In genomic region chr2:72723769-72724370, GRCh38 we compare ENCODE assay signal across 1 cellular context.
TF ChIP-seq lines count a peak whose summit lies in the region.

No MANE protein-coding gene starts in this region.

TF ChIP-seq in HepG2, 621 proteins besides CTCF, POLR2A, EP300 and RAD21 (continued from another document and continues in another):
- TF ChIP-seq, protein P1, sequence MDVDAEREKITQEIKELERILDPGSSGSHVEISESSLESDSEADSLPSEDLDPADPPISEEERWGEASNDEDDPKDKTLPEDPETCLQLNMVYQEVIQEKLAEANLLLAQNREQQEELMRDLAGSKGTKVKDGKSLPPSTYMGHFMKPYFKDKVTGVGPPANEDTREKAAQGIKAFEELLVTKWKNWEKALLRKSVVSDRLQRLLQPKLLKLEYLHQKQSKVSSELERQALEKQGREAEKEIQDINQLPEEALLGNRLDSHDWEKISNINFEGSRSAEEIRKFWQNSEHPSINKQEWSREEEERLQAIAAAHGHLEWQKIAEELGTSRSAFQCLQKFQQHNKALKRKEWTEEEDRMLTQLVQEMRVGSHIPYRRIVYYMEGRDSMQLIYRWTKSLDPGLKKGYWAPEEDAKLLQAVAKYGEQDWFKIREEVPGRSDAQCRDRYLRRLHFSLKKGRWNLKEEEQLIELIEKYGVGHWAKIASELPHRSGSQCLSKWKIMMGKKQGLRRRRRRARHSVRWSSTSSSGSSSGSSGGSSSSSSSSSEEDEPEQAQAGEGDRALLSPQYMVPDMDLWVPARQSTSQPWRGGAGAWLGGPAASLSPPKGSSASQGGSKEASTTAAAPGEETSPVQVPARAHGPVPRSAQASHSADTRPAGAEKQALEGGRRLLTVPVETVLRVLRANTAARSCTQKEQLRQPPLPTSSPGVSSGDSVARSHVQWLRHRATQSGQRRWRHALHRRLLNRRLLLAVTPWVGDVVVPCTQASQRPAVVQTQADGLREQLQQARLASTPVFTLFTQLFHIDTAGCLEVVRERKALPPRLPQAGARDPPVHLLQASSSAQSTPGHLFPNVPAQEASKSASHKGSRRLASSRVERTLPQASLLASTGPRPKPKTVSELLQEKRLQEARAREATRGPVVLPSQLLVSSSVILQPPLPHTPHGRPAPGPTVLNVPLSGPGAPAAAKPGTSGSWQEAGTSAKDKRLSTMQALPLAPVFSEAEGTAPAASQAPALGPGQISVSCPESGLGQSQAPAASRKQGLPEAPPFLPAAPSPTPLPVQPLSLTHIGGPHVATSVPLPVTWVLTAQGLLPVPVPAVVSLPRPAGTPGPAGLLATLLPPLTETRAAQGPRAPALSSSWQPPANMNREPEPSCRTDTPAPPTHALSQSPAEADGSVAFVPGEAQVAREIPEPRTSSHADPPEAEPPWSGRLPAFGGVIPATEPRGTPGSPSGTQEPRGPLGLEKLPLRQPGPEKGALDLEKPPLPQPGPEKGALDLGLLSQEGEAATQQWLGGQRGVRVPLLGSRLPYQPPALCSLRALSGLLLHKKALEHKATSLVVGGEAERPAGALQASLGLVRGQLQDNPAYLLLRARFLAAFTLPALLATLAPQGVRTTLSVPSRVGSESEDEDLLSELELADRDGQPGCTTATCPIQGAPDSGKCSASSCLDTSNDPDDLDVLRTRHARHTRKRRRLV (CRISPR knock-in tag; IDR thresholded peaks at IDR 0.05), result no peak
- TF ChIP-seq, protein P2, sequence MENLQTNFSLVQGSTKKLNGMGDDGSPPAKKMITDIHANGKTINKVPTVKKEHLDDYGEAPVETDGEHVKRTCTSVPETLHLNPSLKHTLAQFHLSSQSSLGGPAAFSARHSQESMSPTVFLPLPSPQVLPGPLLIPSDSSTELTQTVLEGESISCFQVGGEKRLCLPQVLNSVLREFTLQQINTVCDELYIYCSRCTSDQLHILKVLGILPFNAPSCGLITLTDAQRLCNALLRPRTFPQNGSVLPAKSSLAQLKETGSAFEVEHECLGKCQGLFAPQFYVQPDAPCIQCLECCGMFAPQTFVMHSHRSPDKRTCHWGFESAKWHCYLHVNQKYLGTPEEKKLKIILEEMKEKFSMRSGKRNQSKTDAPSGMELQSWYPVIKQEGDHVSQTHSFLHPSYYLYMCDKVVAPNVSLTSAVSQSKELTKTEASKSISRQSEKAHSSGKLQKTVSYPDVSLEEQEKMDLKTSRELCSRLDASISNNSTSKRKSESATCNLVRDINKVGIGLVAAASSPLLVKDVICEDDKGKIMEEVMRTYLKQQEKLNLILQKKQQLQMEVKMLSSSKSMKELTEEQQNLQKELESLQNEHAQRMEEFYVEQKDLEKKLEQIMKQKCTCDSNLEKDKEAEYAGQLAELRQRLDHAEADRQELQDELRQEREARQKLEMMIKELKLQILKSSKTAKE (CRISPR knock-in tag; IDR thresholded peaks at IDR 0.05; ENCODE audit: borderline replicate concordance), result peak; percentile 22; the same call in 1 of the 2 replicates
- TF ChIP-seq RBFOX2 (IDR thresholded peaks at IDR 0.05; ENCODE audit: low read depth, low read length) (no peak), ZNF205 (CRISPR knock-in tag; IDR thresholded peaks at IDR 0.05) (peak; percentile 37; the same call in 1 of the 2 replicates), HDAC1 (CRISPR knock-in tag; IDR thresholded peaks at IDR 0.05) (0 out of 2 replicates have a peak, but pooled peaks have one; percentile 24), PPARG (CRISPR knock-in tag; conservative IDR thresholded peaks at IDR 0.05) (peak; percentile 95), DRAP1 (CRISPR knock-in tag; IDR thresholded peaks at IDR 0.05) (peak; percentile 48; the same call in 1 of the 2 replicates), JDP2 (CRISPR knock-in tag; IDR thresholded peaks at IDR 0.05; ENCODE audit: borderline replicate concordance) (no peak), RCOR2 (CRISPR knock-in tag; IDR thresholded peaks at IDR 0.05) (peak; percentile 70), KLF16 (CRISPR knock-in tag; IDR thresholded peaks at IDR 0.05) (0 out of 4 replicates have a peak, but pooled peaks of 1 of the 2 experiments have one; percentile 39), MEIS1 (CRISPR knock-in tag; IDR thresholded peaks at IDR 0.05; ENCODE audit: borderline replicate concordance) (no peak), TFE3 (CRISPR knock-in tag; IDR thresholded peaks at IDR 0.05) (0 out of 2 replicates have a peak, but pooled peaks have one; percentile 47), AGO1 (IDR thresholded peaks at IDR 0.05; ENCODE audit: low read depth, low read length, poor library complexity, severe bottlenecking) (no peak), NRL (CRISPR knock-in tag; IDR thresholded peaks at IDR 0.05; ENCODE audit: borderline replicate concordance) (no peak), ZNF275 (CRISPR knock-in tag; IDR thresholded peaks at IDR 0.05; ENCODE audit: borderline replicate concordance) (no peak), ZNF777 (CRISPR knock-in tag; IDR thresholded peaks at IDR 0.05) (0 out of 2 replicates have a peak, but pooled peaks have one; percentile 27), GABPB1 (CRISPR knock-in tag; IDR thresholded peaks at IDR 0.05) (no peak), THAP7 (CRISPR knock-in tag; IDR thresholded peaks at IDR 0.05) (no peak), SNAPC2 (CRISPR knock-in tag; IDR thresholded peaks at IDR 0.05) (peak; percentile 69; the same call in 1 of the 2 replicates), CCAR2 (optimal IDR thresholded peaks at IDR 0.05; ENCODE audit: low read depth, low read length) (no peak), ZNF263 (CRISPR knock-in tag; IDR thresholded peaks at IDR 0.05) (no peak), HNRNPL (IDR thresholded peaks at IDR 0.05; ENCODE audit: low read depth, low read length) (no peak)
- TF ChIP-seq, protein P3, sequence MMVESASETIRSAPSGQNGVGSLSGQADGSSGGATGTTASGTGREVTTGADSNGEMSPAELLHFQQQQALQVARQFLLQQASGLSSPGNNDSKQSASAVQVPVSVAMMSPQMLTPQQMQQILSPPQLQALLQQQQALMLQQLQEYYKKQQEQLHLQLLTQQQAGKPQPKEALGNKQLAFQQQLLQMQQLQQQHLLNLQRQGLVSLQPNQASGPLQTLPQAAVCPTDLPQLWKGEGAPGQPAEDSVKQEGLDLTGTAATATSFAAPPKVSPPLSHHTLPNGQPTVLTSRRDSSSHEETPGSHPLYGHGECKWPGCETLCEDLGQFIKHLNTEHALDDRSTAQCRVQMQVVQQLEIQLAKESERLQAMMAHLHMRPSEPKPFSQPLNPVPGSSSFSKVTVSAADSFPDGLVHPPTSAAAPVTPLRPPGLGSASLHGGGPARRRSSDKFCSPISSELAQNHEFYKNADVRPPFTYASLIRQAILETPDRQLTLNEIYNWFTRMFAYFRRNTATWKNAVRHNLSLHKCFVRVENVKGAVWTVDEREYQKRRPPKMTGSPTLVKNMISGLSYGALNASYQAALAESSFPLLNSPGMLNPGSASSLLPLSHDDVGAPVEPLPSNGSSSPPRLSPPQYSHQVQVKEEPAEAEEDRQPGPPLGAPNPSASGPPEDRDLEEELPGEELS (CRISPR knock-in tag; IDR thresholded peaks at IDR 0.05), result peak; percentile 83
- TF ChIP-seq, protein P4, sequence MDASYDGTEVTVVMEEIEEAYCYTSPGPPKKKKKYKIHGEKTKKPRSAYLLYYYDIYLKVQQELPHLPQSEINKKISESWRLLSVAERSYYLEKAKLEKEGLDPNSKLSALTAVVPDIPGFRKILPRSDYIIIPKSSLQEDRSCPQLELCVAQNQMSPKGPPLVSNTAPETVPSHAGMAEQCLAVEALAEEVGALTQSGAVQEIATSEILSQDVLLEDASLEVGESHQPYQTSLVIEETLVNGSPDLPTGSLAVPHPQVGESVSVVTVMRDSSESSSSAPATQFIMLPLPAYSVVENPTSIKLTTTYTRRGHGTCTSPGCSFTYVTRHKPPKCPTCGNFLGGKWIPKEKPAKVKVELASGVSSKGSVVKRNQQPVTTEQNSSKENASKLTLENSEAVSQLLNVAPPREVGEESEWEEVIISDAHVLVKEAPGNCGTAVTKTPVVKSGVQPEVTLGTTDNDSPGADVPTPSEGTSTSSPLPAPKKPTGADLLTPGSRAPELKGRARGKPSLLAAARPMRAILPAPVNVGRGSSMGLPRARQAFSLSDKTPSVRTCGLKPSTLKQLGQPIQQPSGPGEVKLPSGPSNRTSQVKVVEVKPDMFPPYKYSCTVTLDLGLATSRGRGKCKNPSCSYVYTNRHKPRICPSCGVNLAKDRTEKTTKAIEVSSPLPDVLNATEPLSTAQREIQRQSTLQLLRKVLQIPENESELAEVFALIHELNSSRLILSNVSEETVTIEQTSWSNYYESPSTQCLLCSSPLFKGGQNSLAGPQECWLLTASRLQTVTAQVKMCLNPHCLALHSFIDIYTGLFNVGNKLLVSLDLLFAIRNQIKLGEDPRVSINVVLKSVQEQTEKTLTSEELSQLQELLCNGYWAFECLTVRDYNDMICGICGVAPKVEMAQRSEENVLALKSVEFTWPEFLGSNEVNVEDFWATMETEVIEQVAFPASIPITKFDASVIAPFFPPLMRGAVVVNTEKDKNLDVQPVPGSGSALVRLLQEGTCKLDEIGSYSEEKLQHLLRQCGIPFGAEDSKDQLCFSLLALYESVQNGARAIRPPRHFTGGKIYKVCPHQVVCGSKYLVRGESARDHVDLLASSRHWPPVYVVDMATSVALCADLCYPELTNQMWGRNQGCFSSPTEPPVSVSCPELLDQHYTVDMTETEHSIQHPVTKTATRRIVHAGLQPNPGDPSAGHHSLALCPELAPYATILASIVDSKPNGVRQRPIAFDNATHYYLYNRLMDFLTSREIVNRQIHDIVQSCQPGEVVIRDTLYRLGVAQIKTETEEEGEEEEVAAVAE (CRISPR knock-in tag; IDR thresholded peaks at IDR 0.05; ENCODE audit: borderline replicate concordance), result no peak
- TF ChIP-seq, protein P5, sequence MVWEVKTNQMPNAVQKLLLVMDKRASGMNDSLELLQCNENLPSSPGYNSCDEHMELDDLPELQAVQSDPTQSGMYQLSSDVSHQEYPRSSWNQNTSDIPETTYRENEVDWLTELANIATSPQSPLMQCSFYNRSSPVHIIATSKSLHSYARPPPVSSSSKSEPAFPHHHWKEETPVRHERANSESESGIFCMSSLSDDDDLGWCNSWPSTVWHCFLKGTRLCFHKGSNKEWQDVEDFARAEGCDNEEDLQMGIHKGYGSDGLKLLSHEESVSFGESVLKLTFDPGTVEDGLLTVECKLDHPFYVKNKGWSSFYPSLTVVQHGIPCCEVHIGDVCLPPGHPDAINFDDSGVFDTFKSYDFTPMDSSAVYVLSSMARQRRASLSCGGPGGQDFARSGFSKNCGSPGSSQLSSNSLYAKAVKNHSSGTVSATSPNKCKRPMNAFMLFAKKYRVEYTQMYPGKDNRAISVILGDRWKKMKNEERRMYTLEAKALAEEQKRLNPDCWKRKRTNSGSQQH (CRISPR knock-in tag; IDR thresholded peaks at IDR 0.05; ENCODE audit: low read depth), result no peak
- TF ChIP-seq, protein P6, sequence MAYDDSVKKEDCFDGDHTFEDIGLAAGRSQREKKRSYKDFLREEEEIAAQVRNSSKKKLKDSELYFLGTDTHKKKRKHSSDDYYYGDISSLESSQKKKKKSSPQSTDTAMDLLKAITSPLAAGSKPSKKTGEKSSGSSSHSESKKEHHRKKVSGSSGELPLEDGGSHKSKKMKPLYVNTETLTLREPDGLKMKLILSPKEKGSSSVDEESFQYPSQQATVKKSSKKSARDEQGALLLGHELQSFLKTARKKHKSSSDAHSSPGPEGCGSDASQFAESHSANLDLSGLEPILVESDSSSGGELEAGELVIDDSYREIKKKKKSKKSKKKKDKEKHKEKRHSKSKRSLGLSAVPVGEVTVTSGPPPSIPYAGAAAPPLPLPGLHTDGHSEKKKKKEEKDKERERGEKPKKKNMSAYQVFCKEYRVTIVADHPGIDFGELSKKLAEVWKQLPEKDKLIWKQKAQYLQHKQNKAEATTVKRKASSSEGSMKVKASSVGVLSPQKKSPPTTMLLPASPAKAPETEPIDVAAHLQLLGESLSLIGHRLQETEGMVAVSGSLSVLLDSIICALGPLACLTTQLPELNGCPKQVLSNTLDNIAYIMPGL (CRISPR knock-in tag; IDR thresholded peaks at IDR 0.05; ENCODE audit: borderline replicate concordance in 1 of 2, low read depth in 1 of 2), result 0 out of 4 replicates have a peak, but pooled peaks of 1 of the 2 experiments have one; percentile 17
- TF ChIP-seq, protein P7, sequence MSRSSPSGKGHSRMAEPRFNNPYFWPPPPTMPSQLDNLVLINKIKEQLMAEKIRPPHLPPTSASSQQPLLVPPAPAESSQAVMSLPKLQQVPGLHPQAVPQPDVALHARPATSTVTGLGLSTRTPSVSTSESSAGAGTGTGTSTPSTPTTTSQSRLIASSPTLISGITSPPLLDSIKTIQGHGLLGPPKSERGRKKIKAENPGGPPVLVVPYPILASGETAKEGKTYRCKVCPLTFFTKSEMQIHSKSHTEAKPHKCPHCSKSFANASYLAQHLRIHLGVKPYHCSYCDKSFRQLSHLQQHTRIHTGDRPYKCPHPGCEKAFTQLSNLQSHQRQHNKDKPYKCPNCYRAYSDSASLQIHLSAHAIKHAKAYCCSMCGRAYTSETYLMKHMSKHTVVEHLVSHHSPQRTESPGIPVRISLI (CRISPR knock-in tag; IDR thresholded peaks at IDR 0.05; ENCODE audit: borderline replicate concordance), result peak; percentile 88
